ENCODE assay signal across 8 cellular contexts in the genomic region with DNA sequence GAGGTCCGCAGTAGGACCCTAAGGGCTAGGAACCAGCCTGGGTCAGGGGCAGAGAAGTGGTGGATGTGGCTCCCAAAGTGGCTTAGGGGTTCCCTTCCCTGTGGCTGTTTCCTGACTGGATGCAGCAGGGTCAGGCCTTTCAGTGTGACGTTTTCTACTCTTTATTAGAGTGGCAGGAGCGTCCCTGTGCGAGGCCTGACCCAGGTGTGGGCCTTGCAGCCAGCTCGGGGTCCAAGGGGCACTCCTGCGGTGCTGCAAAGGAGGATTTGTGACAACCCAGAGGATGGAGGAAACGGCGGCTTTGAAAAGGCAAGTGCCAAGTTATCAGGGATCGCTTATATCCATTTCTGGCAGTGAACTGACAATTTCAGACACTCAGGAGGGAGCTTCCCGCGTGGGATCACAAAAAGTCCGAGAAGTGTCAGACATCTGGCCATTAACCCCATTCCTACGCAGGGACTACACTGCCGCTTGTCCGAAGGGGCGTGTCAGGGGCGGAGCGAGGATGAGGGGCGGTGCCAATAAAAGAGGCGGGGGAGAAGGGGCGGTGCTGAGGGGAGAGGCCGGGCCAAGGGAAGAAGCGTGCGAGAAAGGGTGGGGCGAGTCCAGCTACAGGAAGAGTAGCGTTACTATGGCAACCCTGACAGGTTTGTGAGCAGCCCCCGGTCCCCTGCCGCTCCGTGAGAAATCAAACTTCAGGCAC.
DNase-seq lines count a peak whose midpoint lies in the region; ATAC-seq and TF ChIP-seq lines count a peak whose summit lies in the region.

No MANE protein-coding gene starts in this region.

- H3K9me3 ChIP-seq in neutrophil: no peaks in the 10 kb centered on the region

- no peaks in the 10 kb centered on the region for H3K36me3 ChIP-seq in neutrophil

- ATAC-seq in HG03045 (IDR thresholded peaks at IDR 0.05; ENCODE audit: unreplicated experiment): no peak
- ATAC-seq in GM19324 (IDR thresholded peaks at IDR 0.05; ENCODE audit: low FRiP score, unreplicated experiment): no peak
- no peak for ATAC-seq in GM18873 (IDR thresholded peaks at IDR 0.05; ENCODE audit: low FRiP score, unreplicated experiment)

- TF ChIP-seq CTCF in coronary artery (IDR thresholded peaks at IDR 0.05): no peak
- TF ChIP-seq CTCF in neutrophil (IDR thresholded peaks at IDR 0.05): no peak

- H3K27me3 ChIP-seq in neutrophil: peaks cover 4% of the 10 kb centered on the region

- H3K4me3 ChIP-seq in coronary artery (peak overlapping the region; percentile 67), neutrophil (ENCODE audit: low read depth in 1 of 2, low read length in 1 of 2) (peak overlapping the region; percentile 24 to 70)

- H3K27ac ChIP-seq in coronary artery (no peak overlapping the region), neutrophil (no peak overlapping the region), substantia nigra (ENCODE audit: low read depth, low read length, poor library complexity, severe bottlenecking) (peak overlapping the region; percentile 70)

- peaks cover 0 to 15% of the 10 kb centered on the region in 2 experiments for H3K4me1 ChIP-seq in neutrophil (ENCODE audit: control insufficient read depth in 1 of 2, insufficient read depth in 1 of 2, low read depth in 1 of 2, low read length in 1 of 2)

- DNase-seq in KG1 (lab: John Stamatoyannopoulos, UW) (peak; percentile 75), coronary artery (ENCODE audit: low spot score) (no peak), substantia nigra (lab: John Stamatoyannopoulos, UW) (peak in 48 of 49 donors; percentile 35 to 93 (median 78))
- DNase-seq in activated CD4-positive, alpha-beta T cell treated with anti-CD3 and anti-CD28 coated beads for 4 hours: peak; percentile 78 to 81
